ENCODE assay signal across 8 cellular contexts in the genomic region with DNA sequence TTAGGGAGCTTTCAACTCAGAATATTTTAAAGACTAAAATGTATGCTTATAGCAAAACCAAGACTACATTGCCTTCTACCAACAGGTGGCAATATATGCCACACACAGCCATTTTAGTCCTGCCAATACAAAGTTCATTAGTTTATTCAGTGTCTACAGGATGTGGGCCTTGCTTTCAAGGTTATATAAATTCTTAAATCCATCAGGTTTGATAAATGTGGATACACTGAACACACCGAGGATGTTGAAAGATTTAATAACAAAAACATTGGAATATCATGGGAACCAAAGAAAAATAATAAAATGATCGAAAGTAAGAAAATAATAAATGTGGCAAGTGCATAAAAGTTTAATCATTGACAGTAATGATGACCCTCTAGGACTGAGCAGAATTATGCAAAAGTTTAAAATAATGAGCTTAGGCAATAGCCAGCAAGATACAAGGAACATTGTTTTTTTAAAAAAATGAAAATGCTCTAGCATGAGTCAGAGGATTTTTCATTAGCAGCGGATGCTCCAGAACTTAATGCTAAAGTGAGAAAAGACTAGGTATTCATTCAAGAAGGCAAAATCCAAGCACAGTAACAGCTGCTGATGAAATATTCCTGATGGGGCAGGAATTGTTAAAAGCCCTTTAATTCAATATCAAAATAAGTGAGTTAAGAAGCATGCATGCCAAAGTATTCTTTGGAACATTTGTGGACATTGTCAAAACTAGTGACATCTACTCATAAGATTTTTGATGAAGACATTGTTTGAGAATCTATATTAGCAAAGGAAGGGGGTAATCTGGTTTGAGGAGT. TPM values are rescaled to one million over a fixed set of nuclear protein-coding genes. Genes with fewer than 3 reads are reported as not detected.
DNase-seq lines count a peak whose midpoint lies in the region; ATAC-seq, FAIRE-seq and TF ChIP-seq lines count a peak whose summit lies in the region.

No MANE protein-coding gene starts in this region.

- H3K27ac Mint-ChIP-seq in nephron progenitor cell = no peak overlapping the region

- H3K9ac ChIP-seq in K562 (ENCODE audit: insufficient read depth in 1 of 2, low read depth in 2 of 2, low read length in 2 of 2) = peak overlapping the region in 1 of 2 experiments; percentile 1; a peak in 1 of 4 replicates

- peaks cover under 1% of the 10 kb centered on the region for H3K27me3 Mint-ChIP-seq in nephron progenitor cell (ENCODE audit: low read depth, poor library complexity)

- H3K9me3 ChIP-seq in K562 (replicated peaks; ENCODE audit: control insufficient read depth, insufficient read depth, low read depth, low read length) (no peaks in the 10 kb centered on the region), tibial artery (no peaks in the 10 kb centered on the region)

- no peaks in the 10 kb centered on the region for H3K4me1 Mint-ChIP-seq in nephron progenitor cell

- intact Hi-C loops in K562 (cut with micrococcal nuclease) = loop anchor here (1.0 to 5.0 kb wide), 3 partner anchors 23 to 156 kb away; no protein-coding TSS in a partner anchor
- intact Hi-C loops in tibial artery (cut with DNase I; ENCODE audit: low total_unique reads) = loop anchor here (2.0 kb wide), 1 partner anchor 57 kb away; no protein-coding TSS in a partner anchor

- CTCF ChIA-PET in K562 (lab: Yijun Ruan, JAX; ENCODE audit: low intra/inter-chr PET ratio) = interaction anchor here (1.1 to 1.2 kb wide), 2 partner anchors 55 to 58 kb away, joined by 3 to 6 read pairs; no protein-coding TSS in a partner anchor

- peak; percentile 55 to 82 (median 69); a peak in 5 of 6 replicates for TF ChIP-seq CTCF in K562 (IDR thresholded peaks at IDR 0.05 in 2 of 3, conservative IDR thresholded peaks at IDR 0.05 in 1 of 3; ENCODE audit: insufficient read depth in 2 of 3, low read depth in 1 of 3, low read length in 3 of 3)
- peak; percentile 53 for TF ChIP-seq CTCF in nephron progenitor cell (IDR thresholded peaks at IDR 0.05)
- TF ChIP-seq CTCF in tibial artery (IDR thresholded peaks at IDR 0.05) = peak in 1 of 2 experiments; percentile 27

- H3K36me3 Mint-ChIP-seq in nephron progenitor cell (ENCODE audit: low read depth) = no peaks in the 10 kb centered on the region

- TF ChIP-seq EP300 in K562 (IDR thresholded peaks at IDR 0.05; ENCODE audit: low read length) = no peak

- H3K9me3 Mint-ChIP-seq in nephron progenitor cell = no peaks in the 10 kb centered on the region

- peak overlapping the region; percentile 59 for H2AFZ ChIP-seq in K562 (ENCODE audit: low read depth, low read length)

- H3K9me1 ChIP-seq in K562 (ENCODE audit: control insufficient read depth, insufficient read depth, low read length) = no peaks in the 10 kb centered on the region

- no peak overlapping the region for H3K4me3 ChIP-seq in K562
- H3K4me3 ChIP-seq in tibial artery = no peak overlapping the region

- TF ChIP-seq RAD21 in K562 (CRISPR knock-in tag; conservative IDR thresholded peaks at IDR 0.05 in 1 of 2, IDR thresholded peaks at IDR 0.05 in 1 of 2) = peak; percentile 70 to 87

- no TSS peak for BruUV-seq in K562 (replicated peaks; lab: Mats Ljungman, UMichigan)

- no peak for TF ChIP-seq POLR2A in K562 (conservative IDR thresholded peaks at IDR 0.05)

- FAIRE-seq in K562 (lab: Jason Lieb, UNC) = no peak

- H3K27me3 ChIP-seq in K562 (ENCODE audit: control insufficient read depth in 2 of 2, insufficient read depth in 2 of 2, low read length in 2 of 2) (no peaks in the 10 kb centered on the region), tibial artery (no peaks in the 10 kb centered on the region)

- H3K27ac ChIP-seq in K562 (ENCODE audit: extremely low read depth, low read depth, low read length) (peak overlapping the region; percentile 34; the same call in 2 of the 3 replicates), tibial artery (no peak overlapping the region)

- no peak overlapping the region for H3K4me2 ChIP-seq in K562 (ENCODE audit: insufficient read depth, low read length)

- in situ Hi-C loops in K562 (cut with MboI) = no loop called here

- POLR2A ChIA-PET in K562 (lab: Yijun Ruan, JAX) = interaction anchor here (1.0 to 1.5 kb wide), 4 partner anchors 10 to 27 kb away, joined by 3 to 5 read pairs (median 4); no protein-coding TSS in a partner anchor

- H3K4me1 ChIP-seq in K562 (replicated peaks in 1 of 2; ENCODE audit: control insufficient read depth in 2 of 2, insufficient read depth in 2 of 2, low read length in 2 of 2) = peaks cover 9 to 60% of the 10 kb centered on the region in 2 experiments
- H3K4me1 ChIP-seq in tibial artery = no peaks in the 10 kb centered on the region

- ATAC-seq in K562 (peak; percentile 67), HG02884 (IDR thresholded peaks at IDR 0.05; ENCODE audit: unreplicated experiment) (no peak)

- DNase-seq in SKM-1 treated with dmso at 0.1 percent for 144 hours (lab: John Stamatoyannopoulos, UW; ENCODE audit: unreplicated experiment) (peak; percentile 11), SKM-1 (lab: John Stamatoyannopoulos, UW; ENCODE audit: unreplicated experiment) (no peak), LHCN-M2 (ENCODE audit: low read depth) (peak; percentile 34), K562 (ENCODE audit: extremely low read depth in 1 of 4, low spot score in 3 of 4) (peak in 2 of 4 experiments; percentile 23 to 65), nephron progenitor cell (no peak), tibial artery (no peak), NCI-H2029 (lab: John Stamatoyannopoulos, UW) (no peak)

- no peaks in the 10 kb centered on the region for H4K20me1 ChIP-seq in K562 (replicated peaks; ENCODE audit: control insufficient read depth, insufficient read depth, low read length)

- 56% methylated on average over 3 of the region's 3 CpGs for WGBS in K562 (ENCODE audit: insufficient coverage, low coverage, missing lambda C conversion rate)

- H3K79me2 ChIP-seq in K562 (ENCODE audit: control insufficient read depth, insufficient read depth, low read length) = peaks cover 78% of the 10 kb centered on the region

- H3K4me3 Mint-ChIP-seq in nephron progenitor cell = no peak overlapping the region

- H3K36me3 ChIP-seq in K562 (ENCODE audit: control insufficient read depth, insufficient read depth, low read length) (no peaks in the 10 kb centered on the region), tibial artery (no peaks in the 10 kb centered on the region)

TF ChIP-seq in K562, 482 proteins besides CTCF, POLR2A, EP300 and RAD21 (continues in another document):
- TF ChIP-seq ZNF589 (CRISPR knock-in tag; IDR thresholded peaks at IDR 0.05; ENCODE audit: low read depth) = peak; percentile 44; the same call in 1 of the 2 replicates
- peak; percentile 20; the same call in 1 of the 2 replicates for TF ChIP-seq ZNF354B (CRISPR knock-in tag; IDR thresholded peaks at IDR 0.05)
- TF ChIP-seq DACH1 (IDR thresholded peaks at IDR 0.05; ENCODE audit: partially characterized antibody) = peak; percentile 4
- 0 out of 2 replicates have a peak, but pooled peaks have one; percentile 46 for TF ChIP-seq BRD4 (IDR thresholded peaks at IDR 0.05)
- no peak for TF ChIP-seq PRMT5 (CRISPR knock-in tag; IDR thresholded peaks at IDR 0.05)
- TF ChIP-seq, protein P1, sequence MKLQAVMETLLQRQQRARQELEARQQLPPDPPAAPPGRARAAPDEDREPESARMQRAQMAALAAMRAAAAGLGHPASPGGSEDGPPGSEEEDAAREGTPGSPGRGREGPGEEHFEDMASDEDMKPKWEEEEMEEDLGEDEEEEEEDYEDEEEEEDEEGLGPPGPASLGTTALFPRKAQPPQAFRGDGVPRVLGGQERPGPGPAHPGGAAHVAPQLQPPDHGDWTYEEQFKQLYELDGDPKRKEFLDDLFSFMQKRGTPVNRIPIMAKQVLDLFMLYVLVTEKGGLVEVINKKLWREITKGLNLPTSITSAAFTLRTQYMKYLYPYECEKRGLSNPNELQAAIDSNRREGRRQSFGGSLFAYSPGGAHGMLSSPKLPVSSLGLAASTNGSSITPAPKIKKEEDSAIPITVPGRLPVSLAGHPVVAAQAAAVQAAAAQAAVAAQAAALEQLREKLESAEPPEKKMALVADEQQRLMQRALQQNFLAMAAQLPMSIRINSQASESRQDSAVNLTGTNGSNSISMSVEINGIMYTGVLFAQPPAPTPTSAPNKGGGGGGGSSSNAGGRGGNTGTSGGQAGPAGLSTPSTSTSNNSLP (IDR thresholded peaks at IDR 0.05; ENCODE audit: borderline replicate concordance, low read depth, low read length) = peak; percentile 63; the same call in 1 of the 2 replicates
- TF ChIP-seq, protein P2, sequence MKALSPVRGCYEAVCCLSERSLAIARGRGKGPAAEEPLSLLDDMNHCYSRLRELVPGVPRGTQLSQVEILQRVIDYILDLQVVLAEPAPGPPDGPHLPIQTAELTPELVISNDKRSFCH (CRISPR knock-in tag; IDR thresholded peaks at IDR 0.05) = no peak
- TF ChIP-seq, protein P2 (tag; IDR thresholded peaks at IDR 0.05) = no peak
- no peak for TF ChIP-seq FOXJ2 (tag; IDR thresholded peaks at IDR 0.05)
- peak; percentile 39; the same call in 1 of the 2 replicates for TF ChIP-seq POLR2H (tag; IDR thresholded peaks at IDR 0.05; ENCODE audit: low read depth)
- no peak for TF ChIP-seq NR2C2 (CRISPR knock-in tag; IDR thresholded peaks at IDR 0.05)
- TF ChIP-seq NR2C2 (tag; IDR thresholded peaks at IDR 0.05) = peak; percentile 12; the same call in 1 of the 2 replicates
- no peak for TF ChIP-seq ZNF764 (CRISPR knock-in tag; IDR thresholded peaks at IDR 0.05; ENCODE audit: low read depth)
- no peak for TF ChIP-seq ZNF124 (CRISPR knock-in tag; IDR thresholded peaks at IDR 0.05)

RNA-seq across cellular contexts. Expression of a gene that starts 14.2 kb away (rescaled TPM):
- 0.45 and 1.1 TPM in 2 replicates for total RNA-seq in LHCN-M2 (2014; rRNA removed)
- 0.15 TPM for polyA plus RNA-seq in LHCN-M2 (2012)
- total RNA-seq in K562 (2011; cell fraction: chromatin; rRNA removed; ENCODE audit: low replicate concordance) = 27.2 and 83.3 TPM in 2 replicates
- total RNA-seq in K562 (2011; cell fraction: nucleolus; rRNA removed) = 14.2 and 21.1 TPM in 2 replicates
- total RNA-seq in K562 (2011; cell fraction: nucleoplasm; rRNA removed) = 29.3 and 43.3 TPM in 2 replicates
- total RNA-seq in K562 (2014; rRNA removed) = 7.1 and 7.8 TPM in 2 replicates
- 10.8 and 11.4 TPM in 2 replicates for total RNA-seq in K562 (2014; rRNA removed; fragmentation: Illumina TruSeq; extraction: Trizol)
- 19.8 and 22.8 TPM in 2 replicates for total RNA-seq in K562 (2015; rRNA removed; fragmentation: Illumina TruSeq; extraction: Trizol)
- 8.5 and 10.4 TPM in 2 replicates for total RNA-seq in K562 (2021)
- 2.8 and 7.6 TPM in 2 replicates for polyA plus RNA-seq in K562 (2011; rRNA removed)
- 1.3 and 2.4 TPM in 2 replicates for polyA plus RNA-seq in K562 (2011; cell fraction: cytosol; rRNA removed)
- 3.6 and 9.7 TPM in 2 replicates for polyA plus RNA-seq in K562 (2011; cell fraction: nucleus; rRNA removed)
- polyA plus RNA-seq in K562 (2012) = 9.7 and 19.0 TPM in 2 replicates
- polyA plus RNA-seq in K562 (2014; fragmentation: Illumina TruSeq; extraction: Trizol) = 4.5 and 6.4 TPM in 2 replicates
- 1 to 10 TPM; 1.4 to 1.5 TPM for polyA plus RNA-seq in K562 (2014; fragmentation: Nextera tagmentation; extraction: Ambion mirVana)
- 4.7 and 5.0 TPM in 2 replicates for polyA plus RNA-seq in K562 (2014; rRNA removed)
- 15.1 and 27.6 TPM in 2 replicates for polyA minus RNA-seq in K562 (2011; rRNA and poly(A)+ RNA removed)
- polyA minus RNA-seq in K562 (2011; cell fraction: cytosol; rRNA and poly(A)+ RNA removed) = 1.3 and 5.2 TPM in 2 replicates
- 14.8 and 27.5 TPM in 2 replicates for polyA minus RNA-seq in K562 (2011; cell fraction: nucleus; rRNA and poly(A)+ RNA removed)

Comparison
In these comparisons a context has a peak if more than half of its experiments do, and no peak if none do; other contexts are left out.
1. DNase-seq: peak in SKM-1 treated with dmso at 0.1 percent for 144 hours (single experiment) and LHCN-M2 (single experiment); none in SKM-1 (single experiment), nephron progenitor cell (single experiment), tibial artery (0 of 2) and NCI-H2029 (single experiment).